23 cellular contexts compared by ENCODE assay signal in genomic region chr13:110372676-110373075, GRCh38.
DNase-seq lines count a peak whose midpoint lies in the region; TF ChIP-seq lines count a peak whose summit lies in the region.
"Had no signal": no experiment of that assay in that cellular context is flagged by ENCODE, and none has a peak within 500 bp of the region (broad histone marks: within the 10 kb centered on the region; RNA-seq: fewer than 3 reads in every experiment).

No MANE protein-coding gene starts in this region.

- no peak overlapping the region for H3K18ac ChIP-seq in mesendoderm (ENCODE audit: low read length)

- H3K27ac Mint-ChIP-seq in mesothelial cell of epicardium, result peak overlapping the region; percentile 98
- H3K27ac Mint-ChIP-seq: activated CD8-positive, alpha-beta T cell treated with anti-CD3 and anti-CD28 coated beads for 36 hours; activated naive CD8-positive, alpha-beta T cell treated with anti-CD3 and anti-CD28 coated beads for 36 hours; CD4-positive, alpha-beta memory T cell; effector memory CD8-positive, alpha-beta T cell; GM23338; naive B cell; stimulated activated effector memory CD8-positive, alpha-beta T cell treated with anti-CD3 and anti-CD28 coated beads, Interleukin-12 subunit alpha, Interleukin-12 subunit beta, amount 100 ng/mL, for 72 hours had no signal

- H2AK5ac ChIP-seq in mesendoderm (ENCODE audit: low read length), result no peak overlapping the region

- TF ChIP-seq CTCF in DOHH2 (IDR thresholded peaks at IDR 0.05; ENCODE audit: low read depth, low read length, poor library complexity, severe bottlenecking) (no peak), brain microvascular endothelial cell (IDR thresholded peaks at IDR 0.05; ENCODE audit: low read depth, low read length, missing control alignments) (no peak), mesothelial cell of epicardium (IDR thresholded peaks at IDR 0.05; ENCODE audit: unreplicated experiment) (no peak), thyroid gland (IDR thresholded peaks at IDR 0.05) (no peak)

- no peak overlapping the region for H3K23ac ChIP-seq in mesendoderm (ENCODE audit: low read length)

- intact Hi-C loops in thyroid gland (cut with DNase I), result no loop called here

- H3K4me3 ChIP-seq in DOHH2 (ENCODE audit: low read length) (no peak overlapping the region), brain microvascular endothelial cell (ENCODE audit: low read depth, low read length) (no peak overlapping the region), thyroid gland (replicated peaks in 1 of 3) (no peak overlapping the region), mesendoderm (ENCODE audit: low read length) (no peak overlapping the region)
- H3K4me3 ChIP-seq: GM23338 had no signal

- H3K27ac ChIP-seq in DOHH2 (ENCODE audit: low read depth, low read length) (no peak overlapping the region), brain microvascular endothelial cell (peak overlapping the region; percentile 93), thyroid gland (peak overlapping the region in 2 of 3 donors; percentile 26 to 95), mesendoderm (ENCODE audit: low read depth, low read length) (no peak overlapping the region)

- H3K9ac ChIP-seq in mesendoderm (ENCODE audit: low read length), result no peak overlapping the region

- no peak overlapping the region for H3K56ac ChIP-seq in mesendoderm (ENCODE audit: low read length)

- H4K8ac ChIP-seq in mesendoderm (ENCODE audit: low read depth, low read length), result no peak overlapping the region

- H3F3A ChIP-seq in DOHH2 (ENCODE audit: control insufficient read depth, insufficient read depth), result no peaks in the 10 kb centered on the region

- no peaks in the 10 kb centered on the region for H3K27me3 Mint-ChIP-seq in mesothelial cell of epicardium (ENCODE audit: low read depth)

- H3K36me3 Mint-ChIP-seq in mesothelial cell of epicardium, result peaks cover 4% of the 10 kb centered on the region
- H3K36me3 Mint-ChIP-seq: activated naive CD8-positive, alpha-beta T cell treated with anti-CD3 and anti-CD28 coated beads for 36 hours; CD4-positive, alpha-beta memory T cell; naive B cell; stimulated activated effector memory CD8-positive, alpha-beta T cell treated with anti-CD3 and anti-CD28 coated beads, Interleukin-12 subunit alpha, Interleukin-12 subunit beta, amount 100 ng/mL, for 72 hours had no signal

- H4K5ac ChIP-seq in mesendoderm (ENCODE audit: low read length), result no peak overlapping the region

- H3K27me3 ChIP-seq in DOHH2 (ENCODE audit: control insufficient read depth, low read length), result no peaks in the 10 kb centered on the region; the same call in 1 of the 2 replicates
- no peaks in the 10 kb centered on the region for H3K27me3 ChIP-seq in brain microvascular endothelial cell (replicated peaks)
- no peaks in the 10 kb centered on the region for H3K27me3 ChIP-seq in thyroid gland
- no peaks in the 10 kb centered on the region for H3K27me3 ChIP-seq in mesendoderm (ENCODE audit: insufficient read depth, low read length, poor library complexity)

- no peaks in the 10 kb centered on the region for H3K9me3 Mint-ChIP-seq in mesothelial cell of epicardium
- H3K9me3 Mint-ChIP-seq: activated CD8-positive, alpha-beta T cell treated with anti-CD3 and anti-CD28 coated beads for 36 hours; activated naive CD8-positive, alpha-beta T cell treated with anti-CD3 and anti-CD28 coated beads for 36 hours; CD4-positive, alpha-beta memory T cell; effector memory CD8-positive, alpha-beta T cell; GM23338; naive B cell; stimulated activated effector memory CD8-positive, alpha-beta T cell treated with anti-CD3 and anti-CD28 coated beads, Interleukin-12 subunit alpha, Interleukin-12 subunit beta, amount 100 ng/mL, for 72 hours had no signal

- H3K4me3 Mint-ChIP-seq in mesothelial cell of epicardium, result no peak overlapping the region
- H3K4me3 Mint-ChIP-seq: activated CD8-positive, alpha-beta T cell treated with anti-CD3 and anti-CD28 coated beads for 36 hours; activated naive CD8-positive, alpha-beta T cell treated with anti-CD3 and anti-CD28 coated beads for 36 hours; CD4-positive, alpha-beta memory T cell; effector memory CD8-positive, alpha-beta T cell; GM23338; naive B cell; stimulated activated effector memory CD8-positive, alpha-beta T cell treated with anti-CD3 and anti-CD28 coated beads, Interleukin-12 subunit alpha, Interleukin-12 subunit beta, amount 100 ng/mL, for 72 hours had no signal

- H2BK5ac ChIP-seq in mesendoderm (ENCODE audit: low read length), result no peak overlapping the region

- H3K79me2 ChIP-seq in DOHH2 (ENCODE audit: control insufficient read depth, low read length) (no peaks in the 10 kb centered on the region), mesendoderm (ENCODE audit: control insufficient read depth, insufficient read depth, low read length) (no peaks in the 10 kb centered on the region)

- peak overlapping the region; percentile 30; the same call in 1 of the 2 replicates for H3K4me2 ChIP-seq in DOHH2 (ENCODE audit: low read length)
- H3K4me2 ChIP-seq in mesendoderm (ENCODE audit: low read length), result no peak overlapping the region
- H3K4me2 ChIP-seq: GM23338 had no signal

- H3K36me3 ChIP-seq in DOHH2 (ENCODE audit: control insufficient read depth, low read length), result no peaks in the 10 kb centered on the region
- H3K36me3 ChIP-seq in brain microvascular endothelial cell (replicated peaks), result peaks cover 13% of the 10 kb centered on the region
- H3K36me3 ChIP-seq in thyroid gland, result no peaks in the 10 kb centered on the region
- H3K36me3 ChIP-seq in mesendoderm (ENCODE audit: control insufficient read depth, insufficient read depth, low read length), result no peaks in the 10 kb centered on the region

- no peak overlapping the region for H2BK15ac ChIP-seq in mesendoderm (replicated peaks; ENCODE audit: low read depth)

- H3K9me2 ChIP-seq in DOHH2 (replicated peaks; ENCODE audit: control insufficient read depth, low read length), result no peaks in the 10 kb centered on the region

- H3K4me1 ChIP-seq in DOHH2 (ENCODE audit: control insufficient read depth, low read length) (peaks cover 11% of the 10 kb centered on the region), thyroid gland (peaks cover 55 to 67% of the 10 kb centered on the region in 2 donors), mesendoderm (ENCODE audit: control insufficient read depth, low read depth, low read length) (no peaks in the 10 kb centered on the region)

- no peaks in the 10 kb centered on the region for H3K9me3 ChIP-seq in DOHH2 (ENCODE audit: control insufficient read depth, insufficient read depth, low read length)
- no peaks in the 10 kb centered on the region for H3K9me3 ChIP-seq in thyroid gland

- H4K20me1 ChIP-seq in DOHH2 (ENCODE audit: control insufficient read depth, insufficient read depth, low read depth, low read length), result no peaks in the 10 kb centered on the region

- no peak overlapping the region for H2BK120ac ChIP-seq in mesendoderm (ENCODE audit: low read depth, low read length)

- peaks cover 80% of the 10 kb centered on the region for H3K4me1 Mint-ChIP-seq in mesothelial cell of epicardium
- H3K4me1 Mint-ChIP-seq: activated naive CD8-positive, alpha-beta T cell treated with anti-CD3 and anti-CD28 coated beads for 36 hours; CD4-positive, alpha-beta memory T cell; stimulated activated effector memory CD8-positive, alpha-beta T cell treated with anti-CD3 and anti-CD28 coated beads, Interleukin-12 subunit alpha, Interleukin-12 subunit beta, amount 100 ng/mL, for 72 hours had no signal

- no peaks in the 10 kb centered on the region for H3K79me1 ChIP-seq in mesendoderm (ENCODE audit: low read length)

- in situ Hi-C loops in brain microvascular endothelial cell (cut with HindIII; ENCODE audit: low pct_ligation_motif_present, low sequenced_read_pairs), result no loop called here

- DNase-seq in brain microvascular endothelial cell (no peak), mesothelial cell of epicardium (ENCODE audit: low spot score in 2 of 2, unreplicated experiment in 2 of 2) (no peak), thyroid gland (no peak), mesendoderm (no peak), iPS-NIHi11 (ENCODE audit: low spot score) (no peak)
- DNase-seq in activated T-cell treated with anti-CD3 and anti-CD28 coated beads, Interleukin-2, amount 50 U/mL, for 48 hours, result no peak
- DNase-seq: activated CD4-positive, alpha-beta T cell treated with anti-CD3 and anti-CD28 coated beads for 1 hour; activated CD8-positive, alpha-beta T cell treated with anti-CD3 and anti-CD28 coated beads for 36 hours; activated effector memory CD4-positive, alpha-beta T cell treated with Interleukin-2 at 50 U/mL for 16 hours; activated naive CD8-positive, alpha-beta T cell treated with anti-CD3 and anti-CD28 coated beads for 36 hours; CD4-positive, alpha-beta memory T cell; effector memory CD8-positive, alpha-beta T cell; GDM1; naive B cell; NCI-H1105 treated with DMSO at 0.1 percent for 48 hours; NCI-H345; nucleus accumbens; PC-3; stimulated activated CD4-positive, alpha-beta T cell treated with anti-CD3 and anti-CD28 coated beads, Interleukin-2, amount 100 ng/mL, for 48 hours; T-helper 1 cell had no signal

- H3K4ac ChIP-seq in mesendoderm (ENCODE audit: low read depth, low read length), result no peak overlapping the region

- no peak for TF ChIP-seq POLR2A in thyroid gland (IDR thresholded peaks at IDR 0.05)

Comparison
In these comparisons a context has a peak if more than half of its experiments do, and no peak if none do; other contexts are left out.
1. H3K27ac ChIP-seq: peak in brain microvascular endothelial cell (single experiment) and thyroid gland (2 of 3); none in DOHH2 (single experiment) and mesendoderm (single experiment).